Comparison of ENCODE assay signal across 19 cellular contexts in the genomic region with DNA sequence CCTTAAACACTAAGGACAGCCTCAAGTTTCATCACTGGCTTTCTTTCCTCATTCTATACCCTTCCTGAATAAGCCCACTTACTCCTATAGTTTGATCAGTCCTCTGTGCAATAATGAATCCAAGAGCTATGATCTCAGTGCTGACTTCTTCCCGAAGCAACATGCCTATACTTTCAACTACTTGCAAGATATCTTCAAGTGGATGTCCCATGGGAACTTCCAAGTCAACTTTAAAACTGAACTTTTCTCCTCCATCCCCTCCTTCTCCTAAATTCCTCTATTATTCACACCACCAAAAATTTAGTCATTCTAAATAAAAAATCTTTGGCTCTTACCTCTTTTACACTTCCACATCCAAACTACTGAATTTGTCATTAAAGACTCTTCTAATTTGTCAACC.
DNase-seq lines count a peak whose midpoint lies in the region; ATAC-seq and TF ChIP-seq lines count a peak whose summit lies in the region.
"Had no signal": no experiment of that assay in that cellular context is flagged by ENCODE, and none has a peak within 500 bp of the region (broad histone marks: within the 10 kb centered on the region; RNA-seq: fewer than 3 reads in every experiment).

No MANE protein-coding gene starts in this region.

- no peak overlapping the region for H2BK12ac ChIP-seq in mesenchymal stem cell (ENCODE audit: low read length in 2 of 2)

- H2BK5ac ChIP-seq in mesenchymal stem cell (ENCODE audit: low read depth, low read length, poor library complexity, severe bottlenecking) (no peak overlapping the region), mesendoderm (ENCODE audit: low read length) (no peak overlapping the region)

- H4K91ac ChIP-seq in mesenchymal stem cell (ENCODE audit: low read length), result no peak overlapping the region

- H4K5ac ChIP-seq in mesendoderm (ENCODE audit: low read length), result no peak overlapping the region

- intact Hi-C loops in ascending aorta (cut with DNase I), result no loop called here

- no peaks in the 10 kb centered on the region for H3K9me3 ChIP-seq in ascending aorta
- H3K9me3 ChIP-seq in mesenchymal stem cell (ENCODE audit: control insufficient read depth, low read length), result no peaks in the 10 kb centered on the region
- H3K9me3 ChIP-seq: neutrophil had no signal

- no peak overlapping the region for H3K9ac ChIP-seq in mesenchymal stem cell (ENCODE audit: low read length)
- H3K9ac ChIP-seq in mesendoderm (ENCODE audit: low read length), result no peak overlapping the region

- no peak overlapping the region for H3K4ac ChIP-seq in mesenchymal stem cell (ENCODE audit: low read depth in 1 of 2, low read length in 2 of 2)
- no peak overlapping the region for H3K4ac ChIP-seq in mesendoderm (ENCODE audit: low read depth, low read length)

- H3K23ac ChIP-seq in mesenchymal stem cell (ENCODE audit: low read length in 2 of 2), result no peak overlapping the region
- H3K23ac ChIP-seq in mesendoderm (ENCODE audit: low read length), result no peak overlapping the region

- WGBS in mesenchymal stem cell, result 59% methylated on average over 1 of the region's 1 CpG
- no CpG with 5 or more reads among the region's 1 CpG for WGBS in mesendoderm (ENCODE audit: extremely low coverage, insufficient coverage, low lambda C conversion rate)

- no peaks in the 10 kb centered on the region for H3K79me2 ChIP-seq in mesendoderm (ENCODE audit: control insufficient read depth, insufficient read depth, low read length)

- no peak overlapping the region for H3K14ac ChIP-seq in mesenchymal stem cell (ENCODE audit: low read length in 2 of 2)

- ATAC-seq in GM21423 (IDR thresholded peaks at IDR 0.05; ENCODE audit: unreplicated experiment), result no peak
- ATAC-seq in HG03280 (IDR thresholded peaks at IDR 0.05; ENCODE audit: unreplicated experiment), result no peak
- ATAC-seq in GM18907 (IDR thresholded peaks at IDR 0.05; ENCODE audit: unreplicated experiment), result no peak
- ATAC-seq: right cardiac atrium had no signal

- TF ChIP-seq CTCF in AG10803 (conservative IDR thresholded peaks at IDR 0.05; ENCODE audit: low read length), result no peak
- TF ChIP-seq CTCF in ascending aorta (IDR thresholded peaks at IDR 0.05), result no peak

- DNase-seq in AG10803 (ENCODE audit: low read depth) (peak; percentile 69), GM03348 (ENCODE audit: low spot score) (peak; percentile 24), ascending aorta (ENCODE audit: low spot score in 2 of 2) (no peak), mesenchymal stem cell (peak; percentile 19), mesendoderm (no peak)
- DNase-seq: activated CD4-positive, alpha-beta T cell treated with anti-CD3 and anti-CD28 coated beads for 48 hours; AML-193; aorta; DMS153; head of caudate nucleus; islet precursor cell; NCI-H1930; right cardiac atrium; SHP77 treated with DMSO at 0.1 percent for 48 hours; T1000 had no signal

- no peak overlapping the region for H2AFZ ChIP-seq in mesenchymal stem cell (ENCODE audit: low read depth, low read length)

- H3K56ac ChIP-seq in mesendoderm (ENCODE audit: low read length), result no peak overlapping the region

- H3K27me3 ChIP-seq in ascending aorta (no peaks in the 10 kb centered on the region), mesenchymal stem cell (ENCODE audit: control insufficient read depth in 1 of 2, insufficient read depth in 1 of 2, low read length in 2 of 2) (no peaks in the 10 kb centered on the region), mesendoderm (ENCODE audit: insufficient read depth, low read length, poor library complexity) (no peaks in the 10 kb centered on the region)
- H3K27me3 ChIP-seq: neutrophil had no signal

- H4K8ac ChIP-seq in mesenchymal stem cell (ENCODE audit: low read length) (no peak overlapping the region), mesendoderm (ENCODE audit: low read depth, low read length) (no peak overlapping the region)

- H3K79me1 ChIP-seq in mesenchymal stem cell (replicated peaks; ENCODE audit: low read length, poor library complexity, severe bottlenecking), result no peaks in the 10 kb centered on the region
- no peaks in the 10 kb centered on the region for H3K79me1 ChIP-seq in mesendoderm (ENCODE audit: low read length)

- H3K4me1 ChIP-seq in ascending aorta (peaks cover 0 to 7% of the 10 kb centered on the region in 2 donors), mesenchymal stem cell (ENCODE audit: control insufficient read depth, insufficient read depth, low read depth, low read length) (no peaks in the 10 kb centered on the region), mesendoderm (ENCODE audit: control insufficient read depth, low read depth, low read length) (no peaks in the 10 kb centered on the region)

- no peak overlapping the region for H2AK5ac ChIP-seq in mesenchymal stem cell (ENCODE audit: low read length, severe bottlenecking)
- H2AK5ac ChIP-seq in mesendoderm (ENCODE audit: low read length), result no peak overlapping the region

- peaks cover 22 to 44% of the 10 kb centered on the region in 2 donors for H3K36me3 ChIP-seq in ascending aorta
- H3K36me3 ChIP-seq in mesenchymal stem cell (ENCODE audit: control insufficient read depth in 1 of 2, insufficient read depth in 2 of 2, low read depth in 1 of 2, low read length in 2 of 2), result peaks cover 5 to 55% of the 10 kb centered on the region in 2 experiments
- H3K36me3 ChIP-seq in mesendoderm (ENCODE audit: control insufficient read depth, insufficient read depth, low read length), result no peaks in the 10 kb centered on the region

- H2BK120ac ChIP-seq in mesenchymal stem cell (ENCODE audit: low read depth, low read length) (no peak overlapping the region), mesendoderm (ENCODE audit: low read depth, low read length) (no peak overlapping the region)

- H3K18ac ChIP-seq in mesenchymal stem cell (ENCODE audit: low read depth in 1 of 2, low read length in 2 of 2), result no peak overlapping the region
- H3K18ac ChIP-seq in mesendoderm (ENCODE audit: low read length), result no peak overlapping the region

- H3K4me3 ChIP-seq in AG10803 (ENCODE audit: low read length) (no peak overlapping the region), ascending aorta (no peak overlapping the region), mesenchymal stem cell (ENCODE audit: insufficient read depth in 1 of 2, low read depth in 1 of 2, low read length in 2 of 2) (no peak overlapping the region), mesendoderm (ENCODE audit: low read length) (no peak overlapping the region)

- H3K4me2 ChIP-seq in mesenchymal stem cell (ENCODE audit: low read length, poor library complexity, severe bottlenecking) (no peak overlapping the region), mesendoderm (ENCODE audit: low read length) (no peak overlapping the region)

- H2BK15ac ChIP-seq in mesenchymal stem cell (ENCODE audit: low read depth, poor library complexity, severe bottlenecking) (no peak overlapping the region), mesendoderm (replicated peaks; ENCODE audit: low read depth) (no peak overlapping the region)

- peak overlapping the region; percentile 10 for H3K27ac ChIP-seq in ascending aorta
- no peak overlapping the region for H3K27ac ChIP-seq in mesenchymal stem cell (ENCODE audit: low read length, poor library complexity, severe bottlenecking)
- H3K27ac ChIP-seq in mesendoderm (ENCODE audit: low read depth, low read length), result no peak overlapping the region
- H3K27ac ChIP-seq: neutrophil had no signal

Comparison
In these comparisons a context has a peak if more than half of its experiments do, and no peak if none do; other contexts are left out.
1. DNase-seq: peak in AG10803 (single experiment), GM03348 (single experiment) and mesenchymal stem cell (single experiment); none in ascending aorta (0 of 2) and mesendoderm (single experiment).
2. H3K27ac ChIP-seq: peak in ascending aorta (2 of 2); none in mesenchymal stem cell (single experiment) and mesendoderm (single experiment).